In the genomic region with DNA sequence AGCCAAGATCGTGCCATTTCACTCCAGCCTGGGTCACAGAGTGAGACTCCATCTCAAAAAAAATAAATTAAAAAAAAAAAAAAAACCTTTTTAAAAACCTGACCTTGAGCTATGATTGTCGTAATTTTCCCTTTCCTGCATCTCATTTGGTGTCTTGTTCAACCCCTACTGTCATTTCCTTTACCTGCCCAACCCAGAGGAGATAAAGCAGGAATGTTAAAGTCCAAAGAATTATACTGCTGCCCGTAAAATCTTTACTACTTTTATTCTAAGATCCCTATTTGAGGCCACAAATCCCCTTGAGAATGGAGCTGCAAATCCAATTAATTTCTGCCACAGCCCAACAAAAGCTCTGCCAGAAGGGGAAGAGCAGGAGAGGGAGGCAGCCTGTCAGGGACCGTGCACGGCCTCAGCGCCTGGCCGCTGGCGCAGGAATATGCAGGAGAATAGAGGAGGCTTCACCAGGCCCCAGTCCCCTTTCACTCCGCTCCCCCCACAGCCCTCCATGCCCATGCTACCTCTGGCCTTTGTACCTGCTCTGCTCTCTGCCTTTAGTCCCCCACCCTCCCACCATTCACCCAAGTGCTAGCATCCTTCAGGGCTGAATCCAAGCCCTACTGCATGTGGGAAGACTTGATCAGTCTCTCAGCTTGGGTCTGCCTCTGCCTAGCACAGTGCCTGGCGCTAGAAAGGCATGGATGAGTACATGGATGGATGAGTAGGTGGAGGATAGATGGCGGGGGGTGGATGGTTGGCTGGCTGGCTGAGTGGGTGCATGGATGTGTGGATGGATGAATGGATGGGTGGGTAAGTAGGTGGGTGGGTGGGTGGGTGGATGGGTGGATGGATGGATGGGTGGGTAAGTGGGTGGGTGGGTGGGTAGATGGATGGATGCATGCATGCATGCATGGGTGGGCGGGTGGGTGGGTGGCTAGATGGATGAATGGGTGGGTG, we compare ENCODE assay signal across 25 cellular contexts.
DNase-seq lines count a peak whose midpoint lies in the region; ATAC-seq, FAIRE-seq and TF ChIP-seq lines count a peak whose summit lies in the region.
"Had no signal": no experiment of that assay in that cellular context is flagged by ENCODE, and none has a peak within 500 bp of the region (broad histone marks: within the 10 kb centered on the region; RNA-seq: fewer than 3 reads in every experiment).

No MANE protein-coding gene starts in this region.

- DNase-seq in D721Med (ENCODE audit: insufficient read length, low spot score) (peak; percentile 92), NCI-H82 (lab: John Stamatoyannopoulos, UW) (peak; percentile 95), glutamatergic neuron (peak; percentile 65), retinal pigment epithelial cell (ENCODE audit: low read depth) (peak; percentile 36), spleen (no peak), NCI-H1930 (lab: John Stamatoyannopoulos, UW) (no peak)
- DNase-seq: activated CD4-positive, alpha-beta T cell treated with anti-CD3 and anti-CD28 coated beads, Interleukin-2, amount 10 ng/mL, durations not matched to agents 24 days and 14 days; activated effector memory CD4-positive, alpha-beta T cell treated with Interleukin-2 at 50 U/mL for 16 hours; activated T-cell treated with anti-CD3 and anti-CD28 coated beads, Interleukin-2, amount 50 U/mL, for 1 hour; amygdala; gastrocnemius medialis; Karpas-422; kidney glomerular epithelial cell; lower lobe of right lung; NCI-H146; NCI-H526 treated with DMSO at 0.1 percent for 48 hours; Peyer's patch; stimulated activated CD4-positive, alpha-beta T cell treated with anti-CD3 and anti-CD28 coated beads, Interleukin-2, amount 100 ng/mL, for 24 hours; testis had no signal

- no peaks in the 10 kb centered on the region for H3K9me3 ChIP-seq in spleen
- H3K9me3 ChIP-seq: BLaER1, gastrocnemius medialis, lower lobe of right lung, pancreas, Peyer's patch, right atrium auricular region, testis had no signal

- H3K36me3 Mint-ChIP-seq in glutamatergic neuron (ENCODE audit: unreplicated experiment) = no peaks in the 10 kb centered on the region
- H3K36me3 Mint-ChIP-seq: activated naive CD4-positive, alpha-beta T cell treated with anti-CD3 and anti-CD28 coated beads, Interleukin-2, amount 50 U/mL, for 72 hours had no signal

- peaks cover 0 to 3% (median 0%) of the 10 kb centered on the region in 7 donors for H3K27me3 ChIP-seq in spleen (replicated peaks in 1 of 7)
- H3K27me3 ChIP-seq: BLaER1, pancreas, Peyer's patch, right atrium auricular region, testis had no signal

- no peak overlapping the region for H3K27ac ChIP-seq in spleen
- H3K27ac ChIP-seq: BLaER1, gastrocnemius medialis, lower lobe of right lung, pancreas, right atrium auricular region, testis had no signal

- TF ChIP-seq CTCF in D721Med (IDR thresholded peaks at IDR 0.05; ENCODE audit: insufficient read depth, missing control alignments) = no peak
- TF ChIP-seq CTCF in glutamatergic neuron (IDR thresholded peaks at IDR 0.05; ENCODE audit: partially characterized antibody, unreplicated experiment) = no peak
- TF ChIP-seq CTCF in retinal pigment epithelial cell (conservative IDR thresholded peaks at IDR 0.05; ENCODE audit: low read depth, low read length) = no peak
- no peak for TF ChIP-seq CTCF in spleen (IDR thresholded peaks at IDR 0.05 in 8 of 11, conservative IDR thresholded peaks at IDR 0.05 in 3 of 11)

- no peak for TF ChIP-seq POLR2A in spleen (IDR thresholded peaks at IDR 0.05)

- intact Hi-C loops in spleen (cut with DNase I; ENCODE audit: low total_unique reads) = no loop called here

- WGBS in spleen, 5 donors = 81 to 88% (median 84%) methylated on average over 12 of the region's 12 CpGs

- H3K27me3 Mint-ChIP-seq in glutamatergic neuron (ENCODE audit: unreplicated experiment) = peaks cover 40% of the 10 kb centered on the region
- H3K27me3 Mint-ChIP-seq: activated CD4-positive, alpha-beta T cell treated with anti-CD3 and anti-CD28 coated beads, Interleukin-2, amount 10 ng/mL, durations not matched to agents 24 days and 14 days; stimulated activated naive CD8-positive, alpha-beta T cell treated with anti-CD3 and anti-CD28 coated beads, Interleukin-15, Interleukin-2, amounts not matched to agents 100 ng/mL and 50 ng/mL, for 24 hours had no signal

- H3K36me3 ChIP-seq in spleen = peaks cover 0 to 13% (median 3%) of the 10 kb centered on the region in 6 donors
- H3K36me3 ChIP-seq: gastrocnemius medialis, pancreas, Peyer's patch, right atrium auricular region had no signal

- no peak overlapping the region for H3K4me3 ChIP-seq in retinal pigment epithelial cell (ENCODE audit: low read length)
- H3K4me3 ChIP-seq in spleen = no peak overlapping the region
- H3K4me3 ChIP-seq: BLaER1, gastrocnemius medialis, lower lobe of right lung, pancreas, Peyer's patch, right atrium auricular region, testis had no signal

- ATAC-seq in GM18519 (IDR thresholded peaks at IDR 0.05; ENCODE audit: low FRiP score, unreplicated experiment) = no peak
- ATAC-seq: activated naive CD4-positive, alpha-beta T cell treated with anti-CD3 and anti-CD28 coated beads, Interleukin-2, amount 50 U/mL, for 72 hours; gastrocnemius medialis; lower lobe of right lung; pancreas had no signal

- H3K4me1 ChIP-seq in spleen = peaks cover 0 to 35% (median 7%) of the 10 kb centered on the region in 6 donors
- H3K4me1 ChIP-seq: gastrocnemius medialis, pancreas, testis had no signal

- H3K4me3 Mint-ChIP-seq in glutamatergic neuron (ENCODE audit: unreplicated experiment) = peak overlapping the region; percentile 44
- H3K4me3 Mint-ChIP-seq: activated CD4-positive, alpha-beta T cell treated with anti-CD3 and anti-CD28 coated beads, Interleukin-2, amount 10 ng/mL, durations not matched to agents 24 days and 14 days; stimulated activated naive CD8-positive, alpha-beta T cell treated with anti-CD3 and anti-CD28 coated beads, Interleukin-15, Interleukin-2, amounts not matched to agents 100 ng/mL and 50 ng/mL, for 24 hours had no signal

- peak overlapping the region; percentile 89 for H3K27ac Mint-ChIP-seq in glutamatergic neuron (ENCODE audit: unreplicated experiment)
- H3K27ac Mint-ChIP-seq: activated CD4-positive, alpha-beta T cell treated with anti-CD3 and anti-CD28 coated beads, Interleukin-2, amount 10 ng/mL, durations not matched to agents 24 days and 14 days; activated naive CD4-positive, alpha-beta T cell treated with anti-CD3 and anti-CD28 coated beads, Interleukin-2, amount 50 U/mL, for 72 hours; stimulated activated naive CD8-positive, alpha-beta T cell treated with anti-CD3 and anti-CD28 coated beads, Interleukin-15, Interleukin-2, amounts not matched to agents 100 ng/mL and 50 ng/mL, for 24 hours had no signal

- FAIRE-seq in D721Med (lab: Jason Lieb, UNC) = peak; percentile 56
- FAIRE-seq: pancreas had no signal

- peaks cover 62% of the 10 kb centered on the region for H3K4me1 Mint-ChIP-seq in glutamatergic neuron (ENCODE audit: low read depth, unreplicated experiment)
- H3K4me1 Mint-ChIP-seq: activated CD4-positive, alpha-beta T cell treated with anti-CD3 and anti-CD28 coated beads, Interleukin-2, amount 10 ng/mL, durations not matched to agents 24 days and 14 days had no signal

- H3K9me3 Mint-ChIP-seq in glutamatergic neuron (ENCODE audit: unreplicated experiment) = peaks cover 40% of the 10 kb centered on the region
- H3K9me3 Mint-ChIP-seq: activated CD4-positive, alpha-beta T cell treated with anti-CD3 and anti-CD28 coated beads, Interleukin-2, amount 10 ng/mL, durations not matched to agents 24 days and 14 days; activated naive CD4-positive, alpha-beta T cell treated with anti-CD3 and anti-CD28 coated beads, Interleukin-2, amount 50 U/mL, for 72 hours; stimulated activated naive CD8-positive, alpha-beta T cell treated with anti-CD3 and anti-CD28 coated beads, Interleukin-15, Interleukin-2, amounts not matched to agents 100 ng/mL and 50 ng/mL, for 24 hours had no signal

Comparison
In these comparisons a context has a peak if more than half of its experiments do, and no peak if none do; other contexts are left out.
1. DNase-seq: peak in D721Med (single experiment), NCI-H82 (single experiment), glutamatergic neuron (single experiment) and retinal pigment epithelial cell (single experiment); none in spleen (single experiment) and NCI-H1930 (0 of 2).